Comparison of ENCODE assay signal across 12 cellular contexts in genomic region chr17:2904135-2904534, GRCh38.
A peak's percentile ranks its signal among the peaks of the same experiment; 100 is the strongest.
DNase-seq lines count a peak whose midpoint lies in the region; ATAC-seq, FAIRE-seq and TF ChIP-seq lines count a peak whose summit lies in the region.
"Had no signal": no experiment of that assay in that cellular context is flagged by ENCODE, and none has a peak within 500 bp of the region (broad histone marks: within the 10 kb centered on the region; RNA-seq: fewer than 3 reads in every experiment).

No MANE protein-coding gene starts in this region.

- H3K36me3 Mint-ChIP-seq in glutamatergic neuron (ENCODE audit: unreplicated experiment) (peaks cover 6% of the 10 kb centered on the region), nephron (ENCODE audit: low read depth) (peaks cover 4% of the 10 kb centered on the region)

- FAIRE-seq in GM19239 (lab: Jason Lieb, UNC): no peak
- FAIRE-seq: keratinocyte had no signal

- H3K27me3 Mint-ChIP-seq in glutamatergic neuron (ENCODE audit: unreplicated experiment) (peaks cover 10% of the 10 kb centered on the region), nephron (ENCODE audit: low read depth) (peaks cover 23% of the 10 kb centered on the region)
- H3K27me3 Mint-ChIP-seq: activated B cell treated with CpG ODN at 0.5 μM for 24 hours had no signal

- no peak for ATAC-seq in HG03439 (IDR thresholded peaks at IDR 0.05; ENCODE audit: unreplicated experiment)
- ATAC-seq: CD8-positive, alpha-beta T cell had no signal

- H3K4me1 Mint-ChIP-seq in glutamatergic neuron (ENCODE audit: low read depth, unreplicated experiment) (peaks cover 51% of the 10 kb centered on the region), nephron (peaks cover 20% of the 10 kb centered on the region)

- peaks cover under 1% of the 10 kb centered on the region for H3K9me3 Mint-ChIP-seq in glutamatergic neuron (ENCODE audit: unreplicated experiment)
- peaks cover 3% of the 10 kb centered on the region for H3K9me3 Mint-ChIP-seq in nephron
- H3K9me3 Mint-ChIP-seq: activated B cell treated with CpG ODN at 0.5 μM for 24 hours; CD8-positive, alpha-beta T cell had no signal

- H3K27ac Mint-ChIP-seq in glutamatergic neuron (ENCODE audit: unreplicated experiment): peak overlapping the region; percentile 81
- H3K27ac Mint-ChIP-seq in nephron: peak overlapping the region in 2 of 3 experiments; percentile 79 to 85
- H3K27ac Mint-ChIP-seq: activated B cell treated with CpG ODN at 0.5 μM for 24 hours; CD8-positive, alpha-beta T cell had no signal

- H3K4me3 Mint-ChIP-seq in glutamatergic neuron (ENCODE audit: unreplicated experiment) (peak overlapping the region; percentile 70), nephron (no peak overlapping the region)
- H3K4me3 Mint-ChIP-seq: activated B cell treated with CpG ODN at 0.5 μM for 24 hours; CD8-positive, alpha-beta T cell had no signal

- TF ChIP-seq CTCF in glutamatergic neuron (IDR thresholded peaks at IDR 0.05; ENCODE audit: partially characterized antibody, unreplicated experiment) (no peak), nephron (IDR thresholded peaks at IDR 0.05; ENCODE audit: unreplicated experiment in 3 of 3) (no peak)

- DNase-seq in DMS153 (lab: John Stamatoyannopoulos, UW): peak; percentile 19
- DNase-seq in NCI-H510A treated with DMSO at 0.1 percent for 48 hours (lab: John Stamatoyannopoulos, UW): peak; percentile 34
- DNase-seq in glutamatergic neuron: peak; percentile 64
- DNase-seq in stimulated activated naive CD4-positive, alpha-beta T cell (lab: John Stamatoyannopoulos, UW): no peak
- no peak for DNase-seq in HT-29 (ENCODE audit: low spot score)
- DNase-seq in GM19239 (ENCODE audit: insufficient read length, low spot score): no peak
- DNase-seq: activated B cell treated with CpG ODN at 0.5 μM for 24 hours; activated naive CD4-positive, alpha-beta T cell; CD8-positive, alpha-beta T cell had no signal

Comparison
In these comparisons a context has a peak if more than half of its experiments do, and no peak if none do; other contexts are left out.
1. DNase-seq: peak in DMS153 (single experiment), NCI-H510A treated with DMSO at 0.1 percent for 48 hours (single experiment) and glutamatergic neuron (single experiment); none in stimulated activated naive CD4-positive, alpha-beta T cell (0 of 6), HT-29 (single experiment) and GM19239 (single experiment).